ENCODE assay signal across 8 cellular contexts in the genomic region with DNA sequence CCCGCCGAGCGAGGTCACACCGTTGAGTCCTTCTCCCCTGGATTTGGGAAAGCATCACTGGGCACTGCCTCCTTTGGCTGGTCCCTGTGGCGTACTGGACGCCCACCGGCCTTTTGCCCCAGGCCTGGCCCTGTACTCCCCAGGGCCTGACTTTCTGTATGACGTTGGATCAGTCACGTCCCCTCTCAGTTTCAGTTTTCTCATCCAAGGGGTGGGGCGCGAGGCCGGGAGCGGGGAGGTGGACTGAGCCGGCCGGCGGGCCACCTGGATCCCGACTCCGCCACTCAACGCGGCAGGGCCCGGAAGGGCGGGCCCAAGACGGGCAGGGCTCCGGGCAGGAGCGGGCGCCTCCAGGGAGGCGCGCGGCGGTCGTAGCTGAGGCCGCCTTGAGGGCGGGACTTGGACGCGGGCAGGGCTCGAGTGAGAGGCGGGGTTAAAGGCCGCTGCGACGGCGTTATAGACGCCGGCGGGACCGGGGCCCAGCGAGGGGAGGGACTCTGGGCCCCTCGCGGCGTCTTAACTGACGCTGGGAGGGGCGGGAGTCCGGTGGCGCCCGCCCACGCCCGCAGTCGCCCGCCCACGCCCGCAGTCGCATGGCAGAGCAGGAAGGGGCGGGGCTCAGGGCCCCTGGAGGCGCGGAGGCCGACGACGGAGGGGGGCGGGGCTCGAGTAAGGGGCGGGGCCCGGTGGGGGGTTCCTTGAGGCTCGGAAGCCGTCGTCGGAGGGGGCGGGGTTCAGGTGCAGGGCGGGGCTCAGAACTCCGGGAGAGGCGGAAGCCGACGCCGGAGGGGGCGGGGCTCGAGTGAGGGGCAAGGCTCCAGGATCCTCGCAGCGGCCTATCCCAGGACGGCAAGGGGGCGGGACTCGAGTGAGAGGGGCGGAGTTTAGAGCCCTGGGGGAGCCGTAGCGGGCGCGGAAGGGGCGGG. TPM values are rescaled to one million over a fixed set of nuclear protein-coding genes. Genes with fewer than 3 reads are reported as not detected.
DNase-seq lines count a peak whose midpoint lies in the region; ATAC-seq lines count a peak whose summit lies in the region.

No MANE protein-coding gene starts in this region.

- H3K27me3 Mint-ChIP-seq in activated CD8-positive, alpha-beta memory T cell treated with anti-CD3 and anti-CD28 coated beads, Interleukin-2, amount 10 ng/mL, durations not matched to agents 7 days and 5 days = no peaks in the 10 kb centered on the region
- H3K27me3 Mint-ChIP-seq in effector memory CD8-positive, alpha-beta T cell = no peaks in the 10 kb centered on the region

- CTCF ChIA-PET in activated CD8-positive, alpha-beta memory T cell treated with anti-CD3 and anti-CD28 coated beads, Interleukin-2, amount 10 ng/mL, durations not matched to agents 7 days and 5 days (lab: Charles Lee) = interaction anchor here (1.0 to 5.4 kb wide), 7 partner anchors 11 to 471 kb away, joined by 3 to 52 read pairs (median 6); no protein-coding TSS in a partner anchor

- H4K8ac ChIP-seq in mesendoderm (ENCODE audit: low read depth, low read length) = no peak overlapping the region

- H3K23ac ChIP-seq in mesendoderm (ENCODE audit: low read length) = no peak overlapping the region

- H3K27ac Mint-ChIP-seq in activated CD8-positive, alpha-beta memory T cell treated with anti-CD3 and anti-CD28 coated beads, Interleukin-2, amount 10 ng/mL, durations not matched to agents 7 days and 5 days = peak overlapping the region; percentile 100
- H3K27ac Mint-ChIP-seq in effector memory CD8-positive, alpha-beta T cell = peak overlapping the region; percentile 92 to 93

- peak overlapping the region; percentile 19 for H3K27ac ChIP-seq in mesendoderm (ENCODE audit: low read depth, low read length)

- peaks cover 5% of the 10 kb centered on the region for H3K4me1 ChIP-seq in mesendoderm (ENCODE audit: control insufficient read depth, low read depth, low read length)

- DNase-seq in Caki2 (ENCODE audit: low read depth) (peak; percentile 98), HUDEP-2 (lab: John Stamatoyannopoulos, UW; ENCODE audit: unreplicated experiment in 76 of 76) (peak; percentile 57 to 100 (median 99)), NOMO-1 treated with DMSO at 0.1 percent for 48 hours (lab: John Stamatoyannopoulos, UW; ENCODE audit: unreplicated experiment) (peak; percentile 100), mesendoderm (peak; percentile 99)
- peak; percentile 100 for DNase-seq in activated CD8-positive, alpha-beta memory T cell treated with anti-CD3 and anti-CD28 coated beads, Interleukin-2, amount 10 ng/mL, durations not matched to agents 7 days and 5 days
- DNase-seq in effector memory CD8-positive, alpha-beta T cell = peak; percentile 100
- peak; percentile 100 for DNase-seq in stimulated activated CD8-positive, alpha-beta memory T cell treated with anti-CD3 and anti-CD28 coated beads, Interleukin-12 subunit alpha, Interleukin-12 subunit beta, amount 100 ng/mL, for 24 hours (ENCODE audit: extremely low read depth)

- H3K4me1 Mint-ChIP-seq in activated CD8-positive, alpha-beta memory T cell treated with anti-CD3 and anti-CD28 coated beads, Interleukin-2, amount 10 ng/mL, durations not matched to agents 7 days and 5 days = peaks cover 76% of the 10 kb centered on the region
- H3K4me1 Mint-ChIP-seq in effector memory CD8-positive, alpha-beta T cell (ENCODE audit: low read depth in 2 of 2) = peaks cover 45 to 52% of the 10 kb centered on the region in 2 donors

- peak overlapping the region; percentile 11 for H3K4me2 ChIP-seq in mesendoderm (ENCODE audit: low read length)

- peak overlapping the region; percentile 55 for H3K9ac ChIP-seq in mesendoderm (ENCODE audit: low read length)

- peak overlapping the region; percentile 6 for H3K4me3 ChIP-seq in mesendoderm (ENCODE audit: low read length)

- H4K5ac ChIP-seq in mesendoderm (ENCODE audit: low read length) = no peak overlapping the region

- H2BK15ac ChIP-seq in mesendoderm (replicated peaks; ENCODE audit: low read depth) = no peak overlapping the region

- H3K27me3 ChIP-seq in mesendoderm (ENCODE audit: insufficient read depth, low read length, poor library complexity) = no peaks in the 10 kb centered on the region

- in situ Hi-C loops in Caki2 (cut with HindIII; ENCODE audit: low pct_unique_long_range_greater_than_20kb, low sequenced_read_pairs) = no loop called here

- no peak overlapping the region for H2BK120ac ChIP-seq in mesendoderm (ENCODE audit: low read depth, low read length)

- H2BK5ac ChIP-seq in mesendoderm (ENCODE audit: low read length) = no peak overlapping the region

- peak overlapping the region; percentile 69 for H3K56ac ChIP-seq in mesendoderm (ENCODE audit: low read length)

- peaks cover 14% of the 10 kb centered on the region for H3K9me3 Mint-ChIP-seq in activated CD8-positive, alpha-beta memory T cell treated with anti-CD3 and anti-CD28 coated beads, Interleukin-2, amount 10 ng/mL, durations not matched to agents 7 days and 5 days (ENCODE audit: low read depth)
- H3K9me3 Mint-ChIP-seq in effector memory CD8-positive, alpha-beta T cell = no peaks in the 10 kb centered on the region

- no peak overlapping the region for H2AK5ac ChIP-seq in mesendoderm (ENCODE audit: low read length)

- no CpG with 5 or more reads among the region's 95 CpGs for WGBS in mesendoderm (ENCODE audit: extremely low coverage, insufficient coverage, low lambda C conversion rate)

- H3K18ac ChIP-seq in mesendoderm (ENCODE audit: low read length) = peak overlapping the region; percentile 42

- peak; percentile 54 for ATAC-seq in GM21390 (IDR thresholded peaks at IDR 0.05; ENCODE audit: unreplicated experiment)
- ATAC-seq in activated CD8-positive, alpha-beta memory T cell treated with anti-CD3 and anti-CD28 coated beads, Interleukin-2, amount 10 ng/mL, durations not matched to agents 7 days and 5 days = peak; percentile 82
- peak; percentile 76 for ATAC-seq in effector memory CD8-positive, alpha-beta T cell (replicated peaks)

- peaks cover 28% of the 10 kb centered on the region for H3K36me3 Mint-ChIP-seq in activated CD8-positive, alpha-beta memory T cell treated with anti-CD3 and anti-CD28 coated beads, Interleukin-2, amount 10 ng/mL, durations not matched to agents 7 days and 5 days
- H3K36me3 Mint-ChIP-seq in effector memory CD8-positive, alpha-beta T cell (ENCODE audit: insufficient read depth) = peaks cover 24% of the 10 kb centered on the region

- peak overlapping the region; percentile 88 for H3K4me3 Mint-ChIP-seq in activated CD8-positive, alpha-beta memory T cell treated with anti-CD3 and anti-CD28 coated beads, Interleukin-2, amount 10 ng/mL, durations not matched to agents 7 days and 5 days
- H3K4me3 Mint-ChIP-seq in effector memory CD8-positive, alpha-beta T cell = peak overlapping the region; percentile 82 to 93

- H3K79me2 ChIP-seq in mesendoderm (ENCODE audit: control insufficient read depth, insufficient read depth, low read length) = peaks cover 2% of the 10 kb centered on the region

- peak overlapping the region; percentile 44 for H3K4ac ChIP-seq in mesendoderm (ENCODE audit: low read depth, low read length)

- H3K79me1 ChIP-seq in mesendoderm (ENCODE audit: low read length) = peaks cover 5% of the 10 kb centered on the region

- no peaks in the 10 kb centered on the region for H3K36me3 ChIP-seq in mesendoderm (ENCODE audit: control insufficient read depth, insufficient read depth, low read length)

RNA-seq across cellular contexts. Expression of gene CARD19, which starts 0.5 kb away (rescaled TPM):
- total RNA-seq in Caki2 (2014; rRNA removed; shearing (Covaris generic); ENCODE audit: low replicate concordance) = 83.8 and 92.5 TPM in 2 replicates
- 10 to 100 TPM; 45.0 to 83.0 TPM for total RNA-seq in activated CD8-positive, alpha-beta memory T cell treated with anti-CD3 and anti-CD28 coated beads, Interleukin-2, amount 10 ng/mL, durations not matched to agents 7 days and 5 days
- 14.8 TPM for polyA plus RNA-seq in mesendoderm (2013, experiment 1 of 2)
- polyA plus RNA-seq in mesendoderm (2013, experiment 2 of 2) = 15.9 TPM

RNA-seq across cellular contexts. Expression of gene SUSD3, which starts 37.0 kb away (rescaled TPM):
- total RNA-seq in Caki2 (2014; rRNA removed; shearing (Covaris generic); ENCODE audit: low replicate concordance) = not detected in 2 replicates
- 10 to 100 TPM; 40.1 to 67.3 TPM for total RNA-seq in activated CD8-positive, alpha-beta memory T cell treated with anti-CD3 and anti-CD28 coated beads, Interleukin-2, amount 10 ng/mL, durations not matched to agents 7 days and 5 days
- polyA plus RNA-seq in mesendoderm (2013, experiment 1 of 2) = 4.2 TPM
- polyA plus RNA-seq in mesendoderm (2013, experiment 2 of 2) = 3.7 TPM

RNA-seq across cellular contexts. Expression of gene NINJ1, which starts 38.6 kb away (rescaled TPM):
- total RNA-seq in Caki2 (2014; rRNA removed; shearing (Covaris generic); ENCODE audit: low replicate concordance) = 53.5 and 59.9 TPM in 2 replicates
- 10 to 100 TPM; 31.1 to 54.9 TPM for total RNA-seq in activated CD8-positive, alpha-beta memory T cell treated with anti-CD3 and anti-CD28 coated beads, Interleukin-2, amount 10 ng/mL, durations not matched to agents 7 days and 5 days
- polyA plus RNA-seq in mesendoderm (2013, experiment 1 of 2) = 16.0 TPM
- polyA plus RNA-seq in mesendoderm (2013, experiment 2 of 2) = 17.4 TPM

Comparison
In these comparisons a context has a peak if more than half of its experiments do, and no peak if none do; other contexts are left out.
1. Peak in every context shown above with its lines: DNase-seq, ATAC-seq, H3K4me3 ChIP-seq and H3K27ac ChIP-seq.
2. RNA of gene SUSD3, which starts 37.0 kb away (total RNA-seq): 40.1 to 67.3 TPM in activated CD8-positive, alpha-beta memory T cell treated with anti-CD3 and anti-CD28 coated beads, Interleukin-2, amount 10 ng/mL, durations not matched to agents 7 days and 5 days; not detected in Caki2; every median in the first group is over 10 times any median in the second.